In the genomic region with DNA sequence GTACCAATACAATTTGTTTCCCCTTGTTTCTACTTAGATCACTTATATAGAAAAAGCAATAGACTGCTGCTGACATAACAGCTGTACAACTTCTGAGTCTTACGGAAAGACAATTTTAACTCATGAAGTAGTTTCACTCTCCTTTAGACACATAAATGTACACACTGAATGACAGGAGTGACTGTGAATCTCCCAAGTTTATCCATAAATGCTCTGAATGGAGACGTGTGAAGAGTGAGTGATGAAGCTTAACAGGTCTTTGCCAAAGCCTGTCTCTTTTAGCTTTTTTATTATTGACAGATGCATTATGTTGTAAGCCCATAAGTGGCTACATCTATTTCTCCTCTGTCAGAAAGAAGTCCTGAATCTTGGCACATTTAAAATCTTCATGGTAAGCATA, we compare ENCODE assay signal across 3 cellular contexts.
"Had no signal": no experiment of that assay in that cellular context is flagged by ENCODE, and none has a peak within 500 bp of the region (broad histone marks: within the 10 kb centered on the region; RNA-seq: fewer than 3 reads in every experiment).

No MANE protein-coding gene starts in this region.

- H3K4me3 ChIP-seq: GM12878 had no signal

- DNase-seq: GDM1, GF-D8 had no signal
